ENCODE assay signal across 8 cellular contexts in the genomic region with DNA sequence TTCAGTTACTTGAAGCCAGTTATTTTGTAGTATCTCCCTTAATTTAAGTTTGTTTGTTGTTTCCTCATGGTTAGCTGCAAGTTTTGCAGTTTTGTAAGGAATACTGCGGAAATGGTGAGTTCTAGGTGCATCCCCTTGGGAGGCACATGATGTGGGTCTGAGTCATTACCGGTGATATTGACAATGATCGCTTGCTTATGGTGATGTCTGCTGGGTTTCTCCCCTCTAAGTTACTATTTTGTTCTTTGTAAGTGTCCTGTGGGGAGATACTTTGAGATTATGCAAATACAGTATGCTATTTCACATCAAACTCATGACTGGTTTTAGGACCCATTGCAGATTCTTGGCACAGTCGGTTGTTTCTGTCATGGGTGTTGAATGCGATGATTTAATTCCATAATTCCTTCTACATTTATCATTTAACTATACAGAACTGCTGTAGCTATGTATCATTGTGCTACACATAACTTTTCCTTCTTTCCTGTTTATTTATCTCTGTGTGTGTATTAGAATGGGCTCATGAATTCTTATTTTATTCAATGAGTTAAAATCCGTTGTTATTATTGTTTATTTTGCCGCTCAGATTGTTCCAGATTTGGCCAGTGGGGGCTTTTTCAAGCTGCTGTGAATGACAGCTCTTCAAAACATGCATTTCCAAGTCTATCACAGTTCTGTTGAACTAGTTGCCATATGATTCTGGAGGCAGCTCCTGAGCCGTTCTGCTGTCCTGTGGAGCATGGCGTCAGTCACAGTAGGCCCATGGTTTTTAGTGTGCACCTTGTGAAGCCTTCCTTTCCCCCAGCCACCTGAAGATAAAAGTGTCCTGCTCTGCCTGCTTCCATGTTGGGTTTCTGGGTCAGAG. TPM values are rescaled to one million over a fixed set of nuclear protein-coding genes. Genes with fewer than 3 reads are reported as not detected.
DNase-seq lines count a peak whose midpoint lies in the region; ATAC-seq and TF ChIP-seq lines count a peak whose summit lies in the region.

No MANE protein-coding gene starts in this region.

- H3K27me3 Mint-ChIP-seq in activated B cell treated with CpG ODN at 0.5 μM for 24 hours, result no peaks in the 10 kb centered on the region

- peaks cover 65% of the 10 kb centered on the region for H3K4me1 Mint-ChIP-seq in activated B cell treated with CpG ODN at 0.5 μM for 24 hours

- no peak for TF ChIP-seq CTCF in activated B cell treated with CpG ODN at 0.5 μM for 24 hours (IDR thresholded peaks at IDR 0.05)

- DNase-seq in ACHN, result peak; percentile 39
- DNase-seq in activated B cell treated with CpG ODN at 0.5 μM for 24 hours, result no peak
- peak; percentile 83 for DNase-seq in glomerular visceral epithelial cell (ENCODE audit: extremely low spot score)
- no peak for DNase-seq in SJCRH30
- DNase-seq in NCI-H510A (lab: John Stamatoyannopoulos, UW), result no peak
- DNase-seq in LoVo (ENCODE audit: low spot score), result no peak

- peaks cover 32% of the 10 kb centered on the region for H3K36me3 Mint-ChIP-seq in activated B cell treated with CpG ODN at 0.5 μM for 24 hours (ENCODE audit: low read depth)

- CTCF ChIA-PET in activated B cell treated with CpG ODN at 0.5 μM for 24 hours (lab: Charles Lee), result interaction anchor here (0.9 to 1.9 kb wide), 5 partner anchors 20 to 90 kb away, joined by 3 to 8 read pairs (median 4); no protein-coding TSS in a partner anchor

- H3K36me3 ChIP-seq in SJCRH30, result peaks cover 12% of the 10 kb centered on the region

- POLR2A ChIA-PET in activated B cell treated with CpG ODN at 0.5 μM for 24 hours (lab: Charles Lee), result interaction anchor here (0.5 to 2.3 kb wide), 10 partner anchors 13 to 719 kb away, joined by 3 to 10 read pairs (median 3); a partner anchor contains a TSS

- in situ Hi-C loops in ACHN (cut with HindIII; ENCODE audit: low pct_ligation_motif_present, low pct_unique_long_range_greater_than_20kb, low sequenced_read_pairs), result no loop called here

- no peaks in the 10 kb centered on the region for H3K9me3 Mint-ChIP-seq in activated B cell treated with CpG ODN at 0.5 μM for 24 hours

- intact Hi-C loops in activated B cell treated with CpG ODN at 0.5 μM for 24 hours (cut with micrococcal nuclease), result loop anchor here (1.0 to 5.0 kb wide), 5 partner anchors 14 to 65 kb away; a partner anchor contains a TSS

- H3K4me3 ChIP-seq in SJCRH30, result no peak overlapping the region

- no peaks in the 10 kb centered on the region for H3K9me3 ChIP-seq in SJCRH30 (replicated peaks)

- peak overlapping the region; percentile 90 for H3K27ac Mint-ChIP-seq in activated B cell treated with CpG ODN at 0.5 μM for 24 hours

- H3K27ac ChIP-seq in SJCRH30, result no peak overlapping the region

- H3K27me3 ChIP-seq in SJCRH30, result no peaks in the 10 kb centered on the region

- peaks cover 3% of the 10 kb centered on the region; the same call in 1 of the 2 replicates for H3K4me1 ChIP-seq in SJCRH30

- H3K4me3 Mint-ChIP-seq in activated B cell treated with CpG ODN at 0.5 μM for 24 hours, result peak overlapping the region; percentile 44

- ATAC-seq in GM18861 (IDR thresholded peaks at IDR 0.05; ENCODE audit: unreplicated experiment) (peak; percentile 95), HG03025 (IDR thresholded peaks at IDR 0.05; ENCODE audit: low FRiP score, unreplicated experiment) (peak; percentile 76), activated B cell treated with CpG ODN at 0.5 μM for 24 hours (ENCODE audit: low read depth) (peak; percentile 88)

RNA-seq across cellular contexts. Expression of a gene that starts 18.4 kb away (rescaled TPM):
- 18.9 and 20.7 TPM in 2 replicates for total RNA-seq in activated B cell treated with CpG ODN at 0.5 μM for 24 hours
- total RNA-seq in SJCRH30 (2014; rRNA removed; shearing (Covaris generic)), result 37.7 and 40.4 TPM in 2 replicates

Comparison
In these comparisons a context has a peak if more than half of its experiments do, and no peak if none do; other contexts are left out.
1. DNase-seq: peak in ACHN (single experiment) and glomerular visceral epithelial cell (single experiment); none in activated B cell treated with CpG ODN at 0.5 μM for 24 hours (single experiment), SJCRH30 (0 of 2), NCI-H510A (single experiment) and LoVo (single experiment).
2. Peak in every context shown above with its lines, with median percentiles within 50 percentile points of each other: ATAC-seq.